Comparison of ENCODE assay signal across 1 cellular context in the genomic region with DNA sequence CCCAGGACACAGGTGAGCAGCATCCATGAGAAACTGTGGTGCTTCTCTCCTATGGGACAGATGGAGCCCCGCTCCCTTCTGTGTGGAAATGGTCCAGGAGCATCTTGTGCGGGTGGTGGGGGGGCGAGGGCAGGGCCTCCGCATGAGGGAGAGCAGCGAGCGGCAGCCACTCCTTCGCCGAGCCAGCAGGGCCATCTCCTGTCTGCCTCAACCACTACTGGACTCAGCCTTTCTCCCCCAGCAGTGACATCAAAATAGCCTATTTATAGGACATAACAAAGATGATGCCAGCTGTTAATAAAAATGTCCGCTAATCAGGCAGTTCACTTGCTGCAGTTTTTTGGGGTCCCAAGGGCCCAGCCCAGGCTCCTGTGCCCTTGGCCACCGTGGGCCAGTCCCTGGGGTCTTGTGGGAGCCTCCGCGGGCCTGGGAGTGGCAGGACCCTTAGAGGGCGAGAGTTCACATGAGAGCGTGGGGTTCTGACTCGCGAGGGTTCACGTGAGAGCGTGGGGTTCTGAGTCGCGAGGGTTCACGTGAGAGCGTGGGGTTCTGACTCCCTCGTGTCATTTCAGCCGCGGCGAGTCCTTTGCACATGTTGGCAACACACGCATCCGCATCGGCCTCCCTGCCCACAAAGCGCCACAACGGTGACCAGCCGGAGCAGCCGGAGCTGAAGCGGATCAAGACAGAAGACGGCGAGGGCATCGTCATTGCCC.
A peak's percentile ranks its signal among the peaks of the same experiment; 100 is the strongest.
TF ChIP-seq lines count a peak whose summit lies in the region.

No MANE protein-coding gene starts in this region.

TF ChIP-seq in H1, 55 proteins besides CTCF, POLR2A, EP300 and RAD21:
- TF ChIP-seq BCL11A (IDR thresholded peaks at IDR 0.05; ENCODE audit: low read depth in 2 of 2, low read length in 2 of 2) (no peak), POLR2AphosphoS5 (IDR thresholded peaks at IDR 0.05; ENCODE audit: low read depth, low read length) (0 out of 2 replicates have a peak, but pooled peaks have one; percentile 38), RXRA (IDR thresholded peaks at IDR 0.05; ENCODE audit: insufficient read depth, low read depth, low read length) (no peak)
TF ChIP-seq in H1: peak in this region for 1.
